ENCODE assay signal across 8 cellular contexts in genomic region chr5:81971694-81972495, GRCh38. TPM values are rescaled to one million over a fixed set of nuclear protein-coding genes. Genes with fewer than 3 reads are reported as not detected.
DNase-seq lines count a peak whose midpoint lies in the region; ATAC-seq lines count a peak whose summit lies in the region.

Gene ATG10 (plus strand): TSS chr5:81972023. CDS start chr5:81987571, 15,548 bp downstream.

- H3K27ac Mint-ChIP-seq in activated T-helper 2 cell treated with anti-CD3 and anti-CD28 coated beads, Interferon-gamma antibody, Interleukin-2, Interleukin-4, amounts not matched to agents 10 μg/mL and 5 μg/mL and 100 μg/mL, durations not matched to agents 14 hours and 24 hours and 36 hours = peak within 1 kb of the TSS; percentile 99
- peak within 1 kb of the TSS; percentile 97 to 98 for H3K27ac Mint-ChIP-seq in natural killer cell treated with Interleukin-12 subunit alpha and Interleukin-12 subunit beta and Interleukin-15 and Interleukin-18, amount 100 ng/mL, for 72 hours

- no peaks in the 10 kb centered on the region for H3K27me3 Mint-ChIP-seq in activated T-helper 2 cell treated with anti-CD3 and anti-CD28 coated beads, Interferon-gamma antibody, Interleukin-2, Interleukin-4, amounts not matched to agents 10 μg/mL and 5 μg/mL and 100 μg/mL, durations not matched to agents 14 hours and 24 hours and 36 hours (ENCODE audit: low read depth)
- H3K27me3 Mint-ChIP-seq in natural killer cell treated with Interleukin-12 subunit alpha and Interleukin-12 subunit beta and Interleukin-15 and Interleukin-18, amount 100 ng/mL, for 72 hours = no peaks in the 10 kb centered on the region

- peak; percentile 98 for DNase-seq in Daoy (ENCODE audit: low read depth)
- peak; percentile 77 for DNase-seq in GOT3 (lab: John Stamatoyannopoulos, UW)
- peak; percentile 93 for DNase-seq in LHCN-M2 (ENCODE audit: low read depth)
- DNase-seq in RPMI7951 (ENCODE audit: low read depth) = peak; percentile 89
- peak; percentile 86 for DNase-seq in activated T-helper 2 cell treated with anti-CD3 and anti-CD28 coated beads, Interferon-gamma antibody, Interleukin-2, Interleukin-4, amounts not matched to agents 10 μg/mL and 5 μg/mL and 100 μg/mL, durations not matched to agents 14 hours and 24 hours and 36 hours (ENCODE audit: low spot score)
- DNase-seq in fibroblast of peridontal ligament (ENCODE audit: extremely low read depth) = peak; percentile 88
- DNase-seq in natural killer cell treated with Interleukin-12 subunit alpha and Interleukin-12 subunit beta and Interleukin-15 and Interleukin-18, amount 100 ng/mL, for 72 hours (ENCODE audit: low spot score) = peak; percentile 94
- DNase-seq in stimulated activated naive CD4-positive, alpha-beta T cell treated with Interleukin-2 at 50 U/mL for 16 hours (lab: John Stamatoyannopoulos, UW) = peak; percentile 86

- peaks cover 8% of the 10 kb centered on the region for H3K36me3 Mint-ChIP-seq in activated T-helper 2 cell treated with anti-CD3 and anti-CD28 coated beads, Interferon-gamma antibody, Interleukin-2, Interleukin-4, amounts not matched to agents 10 μg/mL and 5 μg/mL and 100 μg/mL, durations not matched to agents 14 hours and 24 hours and 36 hours (ENCODE audit: low read depth)
- H3K36me3 Mint-ChIP-seq in natural killer cell treated with Interleukin-12 subunit alpha and Interleukin-12 subunit beta and Interleukin-15 and Interleukin-18, amount 100 ng/mL, for 72 hours = no peaks in the 10 kb centered on the region

- H3K4me3 Mint-ChIP-seq in activated T-helper 2 cell treated with anti-CD3 and anti-CD28 coated beads, Interferon-gamma antibody, Interleukin-2, Interleukin-4, amounts not matched to agents 10 μg/mL and 5 μg/mL and 100 μg/mL, durations not matched to agents 14 hours and 24 hours and 36 hours (ENCODE audit: low read depth) = peak within 1 kb of the TSS; percentile 87
- peak within 1 kb of the TSS; percentile 99 for H3K4me3 Mint-ChIP-seq in natural killer cell treated with Interleukin-12 subunit alpha and Interleukin-12 subunit beta and Interleukin-15 and Interleukin-18, amount 100 ng/mL, for 72 hours

- intact Hi-C loops in activated T-helper 2 cell treated with anti-CD3 and anti-CD28 coated beads, Interferon-gamma antibody, Interleukin-2, Interleukin-4, amounts not matched to agents 10 μg/mL and 5 μg/mL and 100 μg/mL, durations not matched to agents 14 hours and 24 hours and 36 hours (cut with micrococcal nuclease) = loop anchor here (1.0 to 5.0 kb wide), 11 partner anchors 118 to 1105 kb away; partner anchors contain the start of genes RPS23, SSBP2, TMEM167A and XRCC4

- H3K9me3 Mint-ChIP-seq in activated T-helper 2 cell treated with anti-CD3 and anti-CD28 coated beads, Interferon-gamma antibody, Interleukin-2, Interleukin-4, amounts not matched to agents 10 μg/mL and 5 μg/mL and 100 μg/mL, durations not matched to agents 14 hours and 24 hours and 36 hours = no peaks in the 10 kb centered on the region
- H3K9me3 Mint-ChIP-seq in natural killer cell treated with Interleukin-12 subunit alpha and Interleukin-12 subunit beta and Interleukin-15 and Interleukin-18, amount 100 ng/mL, for 72 hours = no peaks in the 10 kb centered on the region

- peak; percentile 98 for ATAC-seq in natural killer cell treated with Interleukin-12 subunit alpha and Interleukin-12 subunit beta and Interleukin-15 and Interleukin-18, amount 100 ng/mL, for 72 hours

- H3K4me1 Mint-ChIP-seq in activated T-helper 2 cell treated with anti-CD3 and anti-CD28 coated beads, Interferon-gamma antibody, Interleukin-2, Interleukin-4, amounts not matched to agents 10 μg/mL and 5 μg/mL and 100 μg/mL, durations not matched to agents 14 hours and 24 hours and 36 hours (ENCODE audit: low read depth) = peaks cover 31% of the 10 kb centered on the region
- peaks cover 9 to 12% of the 10 kb centered on the region in 2 donors for H3K4me1 Mint-ChIP-seq in natural killer cell treated with Interleukin-12 subunit alpha and Interleukin-12 subunit beta and Interleukin-15 and Interleukin-18, amount 100 ng/mL, for 72 hours (ENCODE audit: low read depth in 2 of 2)

RNA-seq across cellular contexts. Expression of gene ATG10, which starts in this region (rescaled TPM):
- total RNA-seq in Daoy (2014; rRNA removed; shearing (Covaris generic)) = 10.7 and 28.9 TPM in 2 replicates
- 13.1 and 15.2 TPM in 2 replicates for total RNA-seq in LHCN-M2 (2014; rRNA removed)
- 10.1 TPM for polyA plus RNA-seq in LHCN-M2 (2012)
- total RNA-seq in RPMI7951 (2014; rRNA removed; shearing (Covaris generic)) = 11.2 and 12.1 TPM in 2 replicates
- total RNA-seq in activated T-helper 2 cell treated with anti-CD3 and anti-CD28 coated beads, Interferon-gamma antibody, Interleukin-2, Interleukin-4, amounts not matched to agents 10 μg/mL and 5 μg/mL and 100 μg/mL, durations not matched to agents 14 hours and 24 hours and 36 hours = 7.7 and 8.9 TPM in 2 replicates
- total RNA-seq in natural killer cell treated with Interleukin-12 subunit alpha and Interleukin-12 subunit beta and Interleukin-15 and Interleukin-18, amount 100 ng/mL, for 72 hours = 10 to 100 TPM in 1 of 2 donors, 1 to 10 TPM in 1; 9.6 to 11.1 TPM

Comparison
In these comparisons a context has a peak if more than half of its experiments do, and no peak if none do; other contexts are left out.
1. Peak in every context shown above with its lines: DNase-seq and ATAC-seq.